1 cellular context compared by ENCODE assay signal in the genomic region with DNA sequence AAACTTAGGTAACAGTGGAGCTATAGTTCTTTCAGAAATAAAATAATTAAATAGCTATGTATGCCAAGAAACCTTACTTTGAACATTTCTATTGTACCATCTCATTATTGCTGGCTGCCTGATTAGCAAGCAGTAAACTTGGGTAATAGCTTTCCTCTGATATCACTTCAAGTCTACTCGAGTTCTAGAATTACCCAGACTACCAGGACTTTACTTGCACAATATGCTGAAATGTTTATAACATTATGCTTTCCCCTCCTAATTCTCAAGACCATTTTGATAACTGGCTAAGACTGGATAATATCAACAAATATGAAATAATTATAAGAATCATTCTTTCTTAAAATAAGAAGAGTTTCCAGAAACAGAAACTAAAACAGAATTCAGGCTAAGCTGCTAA.
A peak's percentile ranks its signal among the peaks of the same experiment; 100 is the strongest.
TF ChIP-seq lines count a peak whose summit lies in the region.

No MANE protein-coding gene starts in this region.

TF ChIP-seq in IMR-90, 13 proteins besides CTCF, POLR2A, EP300 and RAD21:
- TF ChIP-seq CHD1 (IDR thresholded peaks at IDR 0.05; ENCODE audit: low read depth, low read length), result no peak
- TF ChIP-seq, protein P1, sequence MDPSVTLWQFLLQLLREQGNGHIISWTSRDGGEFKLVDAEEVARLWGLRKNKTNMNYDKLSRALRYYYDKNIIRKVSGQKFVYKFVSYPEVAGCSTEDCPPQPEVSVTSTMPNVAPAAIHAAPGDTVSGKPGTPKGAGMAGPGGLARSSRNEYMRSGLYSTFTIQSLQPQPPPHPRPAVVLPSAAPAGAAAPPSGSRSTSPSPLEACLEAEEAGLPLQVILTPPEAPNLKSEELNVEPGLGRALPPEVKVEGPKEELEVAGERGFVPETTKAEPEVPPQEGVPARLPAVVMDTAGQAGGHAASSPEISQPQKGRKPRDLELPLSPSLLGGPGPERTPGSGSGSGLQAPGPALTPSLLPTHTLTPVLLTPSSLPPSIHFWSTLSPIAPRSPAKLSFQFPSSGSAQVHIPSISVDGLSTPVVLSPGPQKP (IDR thresholded peaks at IDR 0.05; ENCODE audit: borderline replicate concordance, low read depth, low read length), result no peak
- TF ChIP-seq RCOR1 (IDR thresholded peaks at IDR 0.05; ENCODE audit: insufficient replicate concordance, low read length), result no peak
- TF ChIP-seq MXI1 (IDR thresholded peaks at IDR 0.05; ENCODE audit: borderline replicate concordance, low read depth, low read length), result no peak
- peak; percentile 94 for TF ChIP-seq CEBPB (IDR thresholded peaks at IDR 0.05; ENCODE audit: low read depth, low read length)
- TF ChIP-seq, protein P2, sequence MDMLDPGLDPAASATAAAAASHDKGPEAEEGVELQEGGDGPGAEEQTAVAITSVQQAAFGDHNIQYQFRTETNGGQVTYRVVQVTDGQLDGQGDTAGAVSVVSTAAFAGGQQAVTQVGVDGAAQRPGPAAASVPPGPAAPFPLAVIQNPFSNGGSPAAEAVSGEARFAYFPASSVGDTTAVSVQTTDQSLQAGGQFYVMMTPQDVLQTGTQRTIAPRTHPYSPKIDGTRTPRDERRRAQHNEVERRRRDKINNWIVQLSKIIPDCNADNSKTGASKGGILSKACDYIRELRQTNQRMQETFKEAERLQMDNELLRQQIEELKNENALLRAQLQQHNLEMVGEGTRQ (IDR thresholded peaks at IDR 0.05; ENCODE audit: low read depth, low read length), result no peak
- no peak for TF ChIP-seq BHLHE40 (IDR thresholded peaks at IDR 0.05; ENCODE audit: low read depth, low read length)
- TF ChIP-seq MAFK (IDR thresholded peaks at IDR 0.05; ENCODE audit: low read depth, low read length), result no peak
TF ChIP-seq in IMR-90: peak in this region for 1.
